Comparison of ENCODE assay signal across 8 cellular contexts in the genomic region with DNA sequence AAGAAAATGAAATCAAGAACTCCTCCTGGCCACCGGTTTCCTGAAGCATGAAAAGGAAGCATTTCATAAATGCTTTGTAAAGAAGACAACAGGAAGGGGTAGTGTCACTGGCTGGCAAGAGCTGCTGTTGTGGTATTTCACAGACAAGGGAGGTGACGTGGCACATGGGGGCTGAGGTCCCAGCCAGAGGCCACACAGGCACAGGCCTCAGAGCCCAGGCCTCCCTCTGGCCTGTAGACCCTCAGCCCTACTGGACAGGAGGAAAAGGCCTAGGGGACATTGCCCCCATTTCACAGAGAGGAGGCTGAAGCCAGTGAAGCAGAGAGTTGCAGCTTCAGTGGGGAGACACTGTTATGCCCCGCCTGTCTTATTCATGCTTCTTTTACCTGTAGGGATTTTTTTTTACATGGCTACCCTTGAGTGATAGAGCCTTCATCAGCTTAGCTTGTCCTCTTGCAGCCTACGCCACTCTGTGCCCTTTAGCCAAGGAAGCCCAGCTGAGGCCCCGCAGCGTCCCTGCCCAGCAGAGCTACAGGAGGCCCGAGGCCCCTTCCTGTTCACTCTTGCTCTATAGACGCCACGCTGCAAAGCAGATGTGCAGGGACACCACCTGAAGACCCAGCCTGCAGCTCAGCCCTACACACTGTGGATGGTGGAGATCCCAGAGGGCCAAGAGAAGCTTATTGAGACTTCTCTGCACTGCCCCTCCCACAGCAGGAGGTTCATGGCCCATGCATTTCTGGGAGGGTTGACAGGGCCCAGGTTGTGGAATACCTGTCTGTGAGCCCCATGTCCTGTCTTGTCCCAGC. TPM values are rescaled to one million over a fixed set of nuclear protein-coding genes. Genes with fewer than 3 reads are reported as not detected.
DNase-seq lines count a peak whose midpoint lies in the region; ATAC-seq and TF ChIP-seq lines count a peak whose summit lies in the region.

No MANE protein-coding gene starts in this region.

- DNase-seq in T-helper 17 cell (peak in 2 of 3 donors; percentile 53 to 58), chondrocyte (ENCODE audit: low spot score) (peak; percentile 62), pons (ENCODE audit: low spot score) (no peak), HuH-7 (ENCODE audit: low spot score) (no peak), NCI-H226 (no peak)

- peak overlapping the region; percentile 78 for H3K27ac ChIP-seq in muscle layer of duodenum (ENCODE audit: low read length)

- H3K4me1 Mint-ChIP-seq in T-helper 17 cell (peaks cover 78% of the 10 kb centered on the region), chondrocyte (ENCODE audit: low read depth) (peaks cover 50% of the 10 kb centered on the region)

- TF ChIP-seq CTCF in chondrocyte (IDR thresholded peaks at IDR 0.05), result no peak

- no peaks in the 10 kb centered on the region for H3K9me3 ChIP-seq in T-helper 17 cell (ENCODE audit: control insufficient read depth, low read length, poor library complexity, severe bottlenecking)
- H3K9me3 ChIP-seq in muscle layer of duodenum (ENCODE audit: control insufficient read depth in 1 of 2, low read length in 2 of 2), result no peaks in the 10 kb centered on the region

- no peak overlapping the region for H3K4me3 ChIP-seq in muscle layer of duodenum (ENCODE audit: low read depth in 1 of 2, low read length in 2 of 2)

- H3K9me3 Mint-ChIP-seq in chondrocyte (ENCODE audit: low read depth), result no peaks in the 10 kb centered on the region

- H3K27ac Mint-ChIP-seq in T-helper 17 cell, result peak overlapping the region; percentile 100
- peak overlapping the region; percentile 98 for H3K27ac Mint-ChIP-seq in chondrocyte (ENCODE audit: unreplicated experiment)

- H3K36me3 Mint-ChIP-seq in T-helper 17 cell (ENCODE audit: low read depth) (peaks cover 6% of the 10 kb centered on the region), chondrocyte (ENCODE audit: low read depth) (peaks cover 7% of the 10 kb centered on the region)

- peak overlapping the region; percentile 86 for H3K4me3 Mint-ChIP-seq in T-helper 17 cell
- no peak overlapping the region for H3K4me3 Mint-ChIP-seq in chondrocyte (ENCODE audit: unreplicated experiment)

- no peaks in the 10 kb centered on the region for H3K27me3 ChIP-seq in muscle layer of duodenum (ENCODE audit: low read depth, low read length)

- peak; percentile 47 for ATAC-seq in GM18870 (IDR thresholded peaks at IDR 0.05; ENCODE audit: unreplicated experiment)
- ATAC-seq in HG03097 (IDR thresholded peaks at IDR 0.05; ENCODE audit: low FRiP score, unreplicated experiment), result peak; percentile 47
- peak; percentile 86 for ATAC-seq in T-helper 17 cell

- H3K36me3 ChIP-seq in muscle layer of duodenum (ENCODE audit: control insufficient read depth in 1 of 2, insufficient read depth in 2 of 2, low read length in 2 of 2), result peaks cover 0 to 14% of the 10 kb centered on the region in 2 donors

- peaks cover 43 to 54% of the 10 kb centered on the region in 2 donors for H3K4me1 ChIP-seq in muscle layer of duodenum (ENCODE audit: control insufficient read depth in 1 of 2, insufficient read depth in 2 of 2, low read length in 2 of 2)

- H3K27me3 Mint-ChIP-seq in T-helper 17 cell (no peaks in the 10 kb centered on the region), chondrocyte (ENCODE audit: low read depth) (no peaks in the 10 kb centered on the region)

RNA-seq across cellular contexts. Expression of gene IRF1, which starts 33.8 kb away (rescaled TPM):
- 100 to 1,000 TPM; 590 to 639 TPM for total RNA-seq in T-helper 17 cell
- total RNA-seq in chondrocyte, result 10.8 to 17.8 TPM (median 16.3 TPM) in 3 replicates

Comparison
In these comparisons a context has a peak if more than half of its experiments do, and no peak if none do; other contexts are left out.
1. DNase-seq: peak in T-helper 17 cell (2 of 3) and chondrocyte (single experiment); none in pons (single experiment), HuH-7 (single experiment) and NCI-H226 (single experiment).
2. RNA of gene IRF1, which starts 33.8 kb away (total RNA-seq): 590 to 639 TPM in T-helper 17 cell; 10.8 to 17.8 TPM in chondrocyte; every median in the first group is over 10 times any median in the second.
3. Peak in every context shown above with its lines, with median percentiles within 50 percentile points of each other: ATAC-seq.